In the genomic region with DNA sequence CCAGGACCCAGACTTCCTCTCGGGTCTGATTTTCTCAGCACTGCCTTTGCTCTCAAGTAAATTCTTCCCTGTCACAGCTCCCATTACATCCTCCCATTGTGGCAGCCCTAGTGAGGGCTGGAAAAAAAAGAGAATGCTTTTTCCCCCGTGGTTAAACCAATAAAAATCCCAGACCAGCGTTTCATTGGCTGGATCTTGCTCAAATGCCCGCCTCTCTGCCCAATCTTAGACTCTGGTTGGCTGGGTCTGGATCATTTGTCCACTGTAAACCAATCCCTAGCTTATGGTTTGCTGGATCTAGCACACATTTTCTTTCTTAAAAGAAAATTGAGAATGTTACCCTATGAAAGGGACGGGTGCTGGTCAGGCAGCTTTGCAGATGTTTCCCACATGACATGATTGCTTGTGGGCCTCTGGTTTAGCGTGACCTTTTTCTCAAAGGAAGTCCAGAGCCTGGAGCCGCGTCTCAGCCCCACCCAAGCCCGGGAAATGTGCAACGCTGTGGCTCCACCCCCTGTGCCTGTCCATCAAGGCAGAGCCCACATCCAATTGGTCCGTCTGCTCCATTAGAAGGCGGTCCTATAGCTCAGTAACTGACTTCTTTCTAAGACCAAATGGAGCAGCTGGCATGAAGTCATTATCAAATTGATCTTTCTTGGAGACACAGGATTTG, we compare ENCODE assay signal across 9 cellular contexts. TPM values are rescaled to one million over a fixed set of nuclear protein-coding genes. Genes with fewer than 3 reads are reported as not detected.
A peak's percentile ranks its signal among the peaks of the same experiment; 100 is the strongest.
DNase-seq lines count a peak whose midpoint lies in the region; ATAC-seq and TF ChIP-seq lines count a peak whose summit lies in the region.
"Had no signal": no experiment of that assay in that cellular context is flagged by ENCODE, and none has a peak within 500 bp of the region (broad histone marks: within the 10 kb centered on the region; RNA-seq: fewer than 3 reads in every experiment).

No MANE protein-coding gene starts in this region.

- peak; percentile 60 for DNase-seq in A172 (ENCODE audit: low spot score)
- peak; percentile 64 for DNase-seq in GM13976 (ENCODE audit: low spot score)
- DNase-seq in NCI-H510A treated with DMSO at 0.1 percent for 48 hours (lab: John Stamatoyannopoulos, UW), result peak; percentile 15
- peak; percentile 75 for DNase-seq in right atrium auricular region (ENCODE audit: low spot score)
- DNase-seq in stimulated activated CD4-positive, alpha-beta T cell treated with anti-CD3 and anti-CD28 coated beads, Interleukin-4, amount 100 ng/mL, for 24 hours, result peak; percentile 27
- no peak for DNase-seq in prostate gland (ENCODE audit: low spot score)

- no peak overlapping the region for H3K27ac Mint-ChIP-seq in activated T-helper 17 cell treated with anti-CD3 and anti-CD28 coated beads, Interleukin-2, amount 50 U/mL, for 72 hours

- peaks cover 7% of the 10 kb centered on the region for H3K4me1 Mint-ChIP-seq in activated T-helper 17 cell treated with anti-CD3 and anti-CD28 coated beads, Interleukin-2, amount 50 U/mL, for 72 hours

- in situ Hi-C loops in GM13976 (cut with MboI; ENCODE audit: low sequenced_read_pairs, unreplicated experiment), result loop anchor here (25.0 kb wide), 1 partner anchor 312 kb away; no protein-coding TSS in a partner anchor

- ATAC-seq in activated T-helper 17 cell treated with anti-CD3 and anti-CD28 coated beads, Interleukin-2, amount 50 U/mL, for 72 hours (replicated peaks), result peak; percentile 30
- no peak for ATAC-seq in GM18511 (IDR thresholded peaks at IDR 0.05; ENCODE audit: unreplicated experiment)

- H3K27ac ChIP-seq in right atrium auricular region (no peak overlapping the region), prostate gland (no peak overlapping the region)

- TF ChIP-seq POLR2A in prostate gland (IDR thresholded peaks at IDR 0.05), result no peak

- no peaks in the 10 kb centered on the region for H3K36me3 Mint-ChIP-seq in activated T-helper 17 cell treated with anti-CD3 and anti-CD28 coated beads, Interleukin-2, amount 50 U/mL, for 72 hours (ENCODE audit: low read depth)

- H3K4me3 Mint-ChIP-seq in activated T-helper 17 cell treated with anti-CD3 and anti-CD28 coated beads, Interleukin-2, amount 50 U/mL, for 72 hours, result no peak overlapping the region

- H3K4me1 ChIP-seq in right atrium auricular region (no peaks in the 10 kb centered on the region), prostate gland (replicated peaks) (no peaks in the 10 kb centered on the region)

- WGBS in prostate gland, result 37% methylated on average over 12 of the region's 12 CpGs

- H3K4me3 ChIP-seq in right atrium auricular region, result no peak overlapping the region
- no peak overlapping the region for H3K4me3 ChIP-seq in prostate gland

- H3K9me3 Mint-ChIP-seq in activated T-helper 17 cell treated with anti-CD3 and anti-CD28 coated beads, Interleukin-2, amount 50 U/mL, for 72 hours, result no peaks in the 10 kb centered on the region
- H3K9me3 Mint-ChIP-seq: activated naive CD4-positive, alpha-beta T cell treated with anti-CD3 and anti-CD28 coated beads, Interleukin-2, amount 50 U/mL, for 72 hours had no signal

- H3K9me3 ChIP-seq in right atrium auricular region (peaks cover 0 to 4% of the 10 kb centered on the region in 2 donors), prostate gland (no peaks in the 10 kb centered on the region)

- peaks cover 28% of the 10 kb centered on the region for H3K27me3 Mint-ChIP-seq in activated T-helper 17 cell treated with anti-CD3 and anti-CD28 coated beads, Interleukin-2, amount 50 U/mL, for 72 hours

- H3K27me3 ChIP-seq in right atrium auricular region (no peaks in the 10 kb centered on the region), prostate gland (replicated peaks; ENCODE audit: insufficient read depth) (peaks cover 2% of the 10 kb centered on the region)

- H3K36me3 ChIP-seq in right atrium auricular region (no peaks in the 10 kb centered on the region), prostate gland (no peaks in the 10 kb centered on the region)

- intact Hi-C loops in prostate gland (cut with DNase I), result no loop called here

- TF ChIP-seq CTCF in GM13976 (IDR thresholded peaks at IDR 0.05; ENCODE audit: borderline replicate concordance, control extremely low read depth, extremely low read depth, insufficient read depth, missing control alignments), result no peak
- no peak for TF ChIP-seq CTCF in right atrium auricular region (IDR thresholded peaks at IDR 0.05)
- no peak for TF ChIP-seq CTCF in prostate gland (IDR thresholded peaks at IDR 0.05)

RNA-seq across cellular contexts. Expression of a gene that starts 2.8 kb away (rescaled TPM):
- not detected in 2 replicates for total RNA-seq in A172 (2014; rRNA removed; shearing (Covaris generic))
- total RNA-seq in activated T-helper 17 cell treated with anti-CD3 and anti-CD28 coated beads, Interleukin-2, amount 50 U/mL, for 72 hours, result not detected
- total RNA-seq in right atrium auricular region, result 1 to 10 TPM in 1 of 2 donors, under 1 TPM in 1; 0.70 to 1.5 TPM
- under 1 TPM in 1 of 2 donors, not detected in 1; 0.28 TPM for total RNA-seq in prostate gland
- total RNA-seq: activated naive CD4-positive, alpha-beta T cell treated with anti-CD3 and anti-CD28 coated beads, Interleukin-2, amount 50 U/mL, for 72 hours had no signal

RNA-seq across cellular contexts. Expression of a gene that starts 5.3 kb away (rescaled TPM):
- not detected in 2 replicates for total RNA-seq in A172 (2014; rRNA removed; shearing (Covaris generic))
- total RNA-seq in activated T-helper 17 cell treated with anti-CD3 and anti-CD28 coated beads, Interleukin-2, amount 50 U/mL, for 72 hours, result not detected
- not detected for total RNA-seq in right atrium auricular region
- total RNA-seq in prostate gland, result not detected
- total RNA-seq: activated naive CD4-positive, alpha-beta T cell treated with anti-CD3 and anti-CD28 coated beads, Interleukin-2, amount 50 U/mL, for 72 hours had no signal

RNA-seq across cellular contexts. Expression of a gene that starts 6.5 kb away (rescaled TPM):
- 118 and 176 TPM in 2 replicates for total RNA-seq in A172 (2014; rRNA removed; shearing (Covaris generic))
- 10 to 100 TPM; 61.8 to 82.5 TPM for total RNA-seq in activated T-helper 17 cell treated with anti-CD3 and anti-CD28 coated beads, Interleukin-2, amount 50 U/mL, for 72 hours
- total RNA-seq in right atrium auricular region (10 to 100 TPM; 55.0 to 58.3 TPM), prostate gland (100 to 1,000 TPM; 105 to 150 TPM)

RNA-seq across cellular contexts. Expression of a gene that starts 27.8 kb away (rescaled TPM):
- not detected in 2 replicates for total RNA-seq in A172 (2014; rRNA removed; shearing (Covaris generic))
- 1 to 10 TPM in 1 of 2 donors, under 1 TPM in 1; 0.65 to 2.8 TPM for total RNA-seq in activated T-helper 17 cell treated with anti-CD3 and anti-CD28 coated beads, Interleukin-2, amount 50 U/mL, for 72 hours
- not detected for total RNA-seq in right atrium auricular region
- 1 to 10 TPM in 1 of 2 donors, not detected in 1; 1.5 TPM for total RNA-seq in prostate gland

RNA-seq across cellular contexts. Expression of a gene that starts 37.2 kb away (rescaled TPM):
- 0.12 and 0.84 TPM in 2 replicates for total RNA-seq in A172 (2014; rRNA removed; shearing (Covaris generic))
- total RNA-seq in activated T-helper 17 cell treated with anti-CD3 and anti-CD28 coated beads, Interleukin-2, amount 50 U/mL, for 72 hours, result 100 to 1,000 TPM; 113 to 154 TPM
- total RNA-seq in right atrium auricular region (10 to 100 TPM in 1 of 2 donors, 1 to 10 TPM in 1; 6.4 to 14.9 TPM), prostate gland (100 to 1,000 TPM in 1 of 2 donors, 10 to 100 TPM in 1; 83.1 to 128 TPM)
